Comparison of ENCODE assay signal across 1 cellular context in genomic region chr1:200883118-200883517, GRCh38.
TF ChIP-seq lines count a peak whose summit lies in the region.

No MANE protein-coding gene starts in this region.

TF ChIP-seq in HepG2, 621 proteins besides CTCF, POLR2A, EP300 and RAD21 (continued from another document):
- TF ChIP-seq BRD4 (CRISPR knock-in tag; IDR thresholded peaks at IDR 0.05) (no peak), ZNF549 (CRISPR knock-in tag; IDR thresholded peaks at IDR 0.05) (no peak), ISL2 (CRISPR knock-in tag; IDR thresholded peaks at IDR 0.05) (no peak), ZNF510 (CRISPR knock-in tag; IDR thresholded peaks at IDR 0.05; ENCODE audit: low read depth) (no peak), CAMTA2 (CRISPR knock-in tag; IDR thresholded peaks at IDR 0.05; ENCODE audit: borderline replicate concordance) (no peak), MED8 (CRISPR knock-in tag; IDR thresholded peaks at IDR 0.05; ENCODE audit: insufficient replicate concordance) (no peak), ZNF512B (CRISPR knock-in tag; IDR thresholded peaks at IDR 0.05; ENCODE audit: borderline replicate concordance) (no peak), MYNN (CRISPR knock-in tag; IDR thresholded peaks at IDR 0.05; ENCODE audit: low read depth) (no peak), ZNF577 (CRISPR knock-in tag; IDR thresholded peaks at IDR 0.05; ENCODE audit: borderline replicate concordance, low read depth) (no peak)
